34 cellular contexts compared by ENCODE assay signal in the genomic region with DNA sequence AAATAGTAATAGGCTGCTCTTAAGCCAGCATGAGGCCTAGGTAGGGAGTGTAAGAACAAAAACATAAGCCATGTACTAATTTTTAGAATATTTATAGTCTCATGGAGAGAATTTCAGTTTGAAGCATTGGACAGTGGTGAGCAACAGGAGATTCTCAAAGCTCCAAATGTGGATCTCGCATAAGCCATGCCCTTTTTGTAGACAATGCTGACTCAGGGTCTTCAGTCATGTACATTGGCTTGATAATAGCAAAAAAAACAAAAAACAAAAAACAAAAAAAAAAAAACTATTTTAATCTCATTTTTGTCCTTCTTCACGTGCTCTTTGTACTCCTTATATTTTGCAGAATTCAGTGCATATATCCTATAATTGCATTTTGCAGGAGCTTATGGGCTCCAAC.
"Had no signal": no experiment of that assay in that cellular context is flagged by ENCODE, and none has a peak within 500 bp of the region (broad histone marks: within the 10 kb centered on the region; RNA-seq: fewer than 3 reads in every experiment).

No MANE protein-coding gene starts in this region.

- H3K4me3 ChIP-seq: MG63 had no signal

- H3K36me3 ChIP-seq: MG63 had no signal

- H3K27me3 ChIP-seq: MG63 had no signal

- H3K9me3 ChIP-seq: MG63 had no signal

- DNase-seq: MG63, MM.1S, MV-4-11, NCI-H1048, NCI-H1092, NCI-H1092 treated with DMSO at 0.1 percent for 48 hours, NCI-H1105, NCI-H1105 treated with DMSO at 0.1 percent for 48 hours, NCI-H1417, NCI-H1417 treated with DMSO at 0.1 percent for 48 hours, NCI-H1436 treated with DMSO at 0.1 percent for 48 hours, NCI-H146, NCI-H1694, NCI-H1694 treated with DMSO at 0.1 percent for 48 hours, NCI-H187, NCI-H187 treated with DMSO at 0.1 percent for 48 hours, NCI-H1930, NCI-H2029, NCI-H2029 treated with DMSO at 0.1 percent for 48 hours, NCI-H2081, NCI-H2081 treated with DMSO at 0.1 percent for 48 hours, NCI-H2107, NCI-H2171, NCI-H2171 treated with DMSO at 0.1 percent for 48 hours, NCI-H2227 treated with DMSO at 0.1 percent for 48 hours, NCI-H345, NCI-H446, NCI-H446 treated with DMSO at 0.1 percent for 48 hours, NCI-H510A, NCI-H510A treated with DMSO at 0.1 percent for 48 hours, NCI-H524, NCI-H524 treated with DMSO at 0.1 percent for 48 hours, NCI-H526, NCI-H526 treated with DMSO at 0.1 percent for 48 hours had no signal
